Comparison of ENCODE assay signal across 8 cellular contexts in genomic region chr2:201118121-201118956, GRCh38. TPM values are rescaled to one million over a fixed set of nuclear protein-coding genes. Genes with fewer than 3 reads are reported as not detected.
DNase-seq lines count a peak whose midpoint lies in the region; ATAC-seq, FAIRE-seq and TF ChIP-seq lines count a peak whose summit lies in the region.

No MANE protein-coding gene starts in this region.

- H3K27me3 ChIP-seq in keratinocyte (ENCODE audit: control insufficient read depth, extremely low read depth, insufficient read depth, low read length) = no peaks in the 10 kb centered on the region

- no peaks in the 10 kb centered on the region for H3K36me3 Mint-ChIP-seq in WTC11

- H3K79me2 ChIP-seq in keratinocyte (ENCODE audit: control insufficient read depth, insufficient read depth, low read length) = peaks cover 44% of the 10 kb centered on the region

- peak overlapping the region; percentile 95 for H3K27ac Mint-ChIP-seq in WTC11

- peak overlapping the region; percentile 83 for H3K4me2 ChIP-seq in keratinocyte (ENCODE audit: control insufficient read depth, extremely low read depth, insufficient read depth, low read depth, low read length)

- DNase-seq in NCI-H187 (lab: John Stamatoyannopoulos, UW) (peak; percentile 26 to 32), NCI-H187 treated with DMSO at 0.1 percent for 48 hours (lab: John Stamatoyannopoulos, UW) (no peak), NCI-H1694 treated with DMSO at 0.1 percent for 48 hours (lab: John Stamatoyannopoulos, UW) (peak; percentile 82), WTC11 (ENCODE audit: low spot score) (peak; percentile 76), cardiac fibroblast (ENCODE audit: low read depth in 2 of 2) (peak; percentile 89 to 90), keratinocyte (ENCODE audit: low read depth, low spot score) (peak; percentile 90)
- DNase-seq in stimulated activated CD4-positive, alpha-beta T cell treated with anti-CD3 and anti-CD28 coated beads, Interleukin-15, amount 100 ng/mL, for 48 hours (ENCODE audit: low read depth in 2 of 2) = peak; percentile 72 to 82

- peak overlapping the region; percentile 93 for H3K27ac ChIP-seq in keratinocyte (ENCODE audit: control insufficient read depth, insufficient read depth, low read length)

- peak; percentile 53 for FAIRE-seq in keratinocyte (lab: Jason Lieb, UNC)

- POLR2A ChIA-PET in WTC11 (lab: Charles Lee) = interaction anchor here (0.7 to 1.5 kb wide), 3 partner anchors 8 to 229 kb away, joined by 3 to 5 read pairs (median 3); partner anchors contain the start of genes NIF3L1, ORC2 and PPIL3

- H3K36me3 ChIP-seq in keratinocyte (ENCODE audit: control insufficient read depth in 2 of 2, extremely low read depth in 1 of 2, insufficient read depth in 2 of 2, low read length in 2 of 2) = peaks cover 2 to 4% of the 10 kb centered on the region in 2 experiments

- no peak overlapping the region for H2AFZ ChIP-seq in keratinocyte (ENCODE audit: control insufficient read depth, low read length)

- CTCF ChIA-PET in WTC11 (lab: Charles Lee) = interaction anchor here (1.2 to 2.9 kb wide), 6 partner anchors 10 to 154 kb away, joined by 3 to 16 read pairs (median 8); partner anchors contain the start of genes CASP10 and ORC2

- H4K20me1 ChIP-seq in keratinocyte (ENCODE audit: control insufficient read depth, extremely low read depth, insufficient read depth, low read length) = no peaks in the 10 kb centered on the region

- dilution Hi-C loops in keratinocyte (cut with MboI; ENCODE audit: extremely low pct_ligation_motif_present, low sequenced_read_pairs) = no loop called here

- peak overlapping the region; percentile 90 for H3K9ac ChIP-seq in keratinocyte (ENCODE audit: control insufficient read depth, extremely low read depth, insufficient read depth, low read length)

- peak; percentile 43 for ATAC-seq in HG02763 (IDR thresholded peaks at IDR 0.05; ENCODE audit: unreplicated experiment)
- peak; percentile 49 for ATAC-seq in WTC11

- no peaks in the 10 kb centered on the region for H3K9me3 Mint-ChIP-seq in WTC11

- H3K27me3 Mint-ChIP-seq in WTC11 (ENCODE audit: low read depth) = peaks cover 4% of the 10 kb centered on the region; the same call in 1 of the 2 replicates

- H3K4me3 Mint-ChIP-seq in WTC11 = peak overlapping the region; percentile 88

- H3K9me1 ChIP-seq in keratinocyte (ENCODE audit: control insufficient read depth, extremely low read depth, insufficient read depth, low read length) = no peaks in the 10 kb centered on the region

- H3K4me3 ChIP-seq in cardiac fibroblast (replicated peaks in 1 of 2; ENCODE audit: low read depth in 2 of 2, low read length in 2 of 2) (peak overlapping the region; percentile 76 to 79), keratinocyte (ENCODE audit: control insufficient read depth in 2 of 3, extremely low read depth in 1 of 3, insufficient read depth in 2 of 3, low read depth in 1 of 3, low read length in 3 of 3) (peak overlapping the region; percentile 72 to 84 (median 74))

- TF ChIP-seq CTCF in WTC11 (IDR thresholded peaks at IDR 0.05) (no peak), cardiac fibroblast (IDR thresholded peaks at IDR 0.05; ENCODE audit: low read depth, low read length) (peak; percentile 48), keratinocyte (optimal IDR thresholded peaks at IDR 0.05 in 1 of 3, IDR thresholded peaks at IDR 0.05 in 1 of 3, conservative IDR thresholded peaks at IDR 0.05 in 1 of 3; ENCODE audit: extremely low read depth in 1 of 3, insufficient read depth in 2 of 3, low read length in 3 of 3) (peak; percentile 41 to 67 (median 45))

- peaks cover 22% of the 10 kb centered on the region for H3K4me1 ChIP-seq in keratinocyte (ENCODE audit: control insufficient read depth, extremely low read depth, insufficient read depth, low read length)

- peaks cover 43% of the 10 kb centered on the region for H3K4me1 Mint-ChIP-seq in WTC11

- no peaks in the 10 kb centered on the region for H3K9me3 ChIP-seq in keratinocyte (ENCODE audit: control insufficient read depth, low read depth, low read length)

TF ChIP-seq in WTC11, 78 proteins besides CTCF, POLR2A, EP300 and RAD21 (continues in another document):
- TF ChIP-seq GABPB1 (CRISPR knock-in tag; IDR thresholded peaks at IDR 0.05) = peak; percentile 38
- TF ChIP-seq ZNF232 (CRISPR knock-in tag; IDR thresholded peaks at IDR 0.05) = no peak
- TF ChIP-seq, protein P1, sequence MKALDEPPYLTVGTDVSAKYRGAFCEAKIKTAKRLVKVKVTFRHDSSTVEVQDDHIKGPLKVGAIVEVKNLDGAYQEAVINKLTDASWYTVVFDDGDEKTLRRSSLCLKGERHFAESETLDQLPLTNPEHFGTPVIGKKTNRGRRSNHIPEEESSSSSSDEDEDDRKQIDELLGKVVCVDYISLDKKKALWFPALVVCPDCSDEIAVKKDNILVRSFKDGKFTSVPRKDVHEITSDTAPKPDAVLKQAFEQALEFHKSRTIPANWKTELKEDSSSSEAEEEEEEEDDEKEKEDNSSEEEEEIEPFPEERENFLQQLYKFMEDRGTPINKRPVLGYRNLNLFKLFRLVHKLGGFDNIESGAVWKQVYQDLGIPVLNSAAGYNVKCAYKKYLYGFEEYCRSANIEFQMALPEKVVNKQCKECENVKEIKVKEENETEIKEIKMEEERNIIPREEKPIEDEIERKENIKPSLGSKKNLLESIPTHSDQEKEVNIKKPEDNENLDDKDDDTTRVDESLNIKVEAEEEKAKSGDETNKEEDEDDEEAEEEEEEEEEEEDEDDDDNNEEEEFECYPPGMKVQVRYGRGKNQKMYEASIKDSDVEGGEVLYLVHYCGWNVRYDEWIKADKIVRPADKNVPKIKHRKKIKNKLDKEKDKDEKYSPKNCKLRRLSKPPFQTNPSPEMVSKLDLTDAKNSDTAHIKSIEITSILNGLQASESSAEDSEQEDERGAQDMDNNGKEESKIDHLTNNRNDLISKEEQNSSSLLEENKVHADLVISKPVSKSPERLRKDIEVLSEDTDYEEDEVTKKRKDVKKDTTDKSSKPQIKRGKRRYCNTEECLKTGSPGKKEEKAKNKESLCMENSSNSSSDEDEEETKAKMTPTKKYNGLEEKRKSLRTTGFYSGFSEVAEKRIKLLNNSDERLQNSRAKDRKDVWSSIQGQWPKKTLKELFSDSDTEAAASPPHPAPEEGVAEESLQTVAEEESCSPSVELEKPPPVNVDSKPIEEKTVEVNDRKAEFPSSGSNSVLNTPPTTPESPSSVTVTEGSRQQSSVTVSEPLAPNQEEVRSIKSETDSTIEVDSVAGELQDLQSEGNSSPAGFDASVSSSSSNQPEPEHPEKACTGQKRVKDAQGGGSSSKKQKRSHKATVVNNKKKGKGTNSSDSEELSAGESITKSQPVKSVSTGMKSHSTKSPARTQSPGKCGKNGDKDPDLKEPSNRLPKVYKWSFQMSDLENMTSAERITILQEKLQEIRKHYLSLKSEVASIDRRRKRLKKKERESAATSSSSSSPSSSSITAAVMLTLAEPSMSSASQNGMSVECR (CRISPR knock-in tag; IDR thresholded peaks at IDR 0.05; ENCODE audit: borderline replicate concordance) = 0 out of 2 replicates have a peak, but pooled peaks have one; percentile 37
- TF ChIP-seq, protein P2, sequence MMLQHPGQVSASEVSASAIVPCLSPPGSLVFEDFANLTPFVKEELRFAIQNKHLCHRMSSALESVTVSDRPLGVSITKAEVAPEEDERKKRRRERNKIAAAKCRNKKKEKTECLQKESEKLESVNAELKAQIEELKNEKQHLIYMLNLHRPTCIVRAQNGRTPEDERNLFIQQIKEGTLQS (CRISPR knock-in tag; conservative IDR thresholded peaks at IDR 0.05) = no peak
- TF ChIP-seq ETV6 (CRISPR knock-in tag; IDR thresholded peaks at IDR 0.05) = peak; percentile 76

RNA-seq across cellular contexts. Expression of gene CFLAR, which starts 2.4 kb away (rescaled TPM):
- 18.2 to 21.5 TPM (median 19.9 TPM) in 3 replicates for total RNA-seq in WTC11 (2021)
- polyA plus RNA-seq in keratinocyte = 34.2 to 49.0 TPM (median 37.3 TPM) in 3 replicates
- 99.9 TPM for polyA plus RNA-seq in keratinocyte (2011; ENCODE audit: low read depth)
- 30.0 and 42.3 TPM in 2 replicates for polyA plus RNA-seq in keratinocyte (2011; cell fraction: cytosol; rRNA removed)
- 135 and 160 TPM in 2 replicates for polyA plus RNA-seq in keratinocyte (2011; cell fraction: nucleus; rRNA removed)
- 34.7 and 74.4 TPM in 2 replicates for polyA plus RNA-seq in keratinocyte (2012; ENCODE audit: low replicate concordance)
- 39.4 to 118 TPM (median 114 TPM) in 3 replicates for polyA minus RNA-seq in keratinocyte
- 22.4 TPM for polyA minus RNA-seq in keratinocyte (2011; cell fraction: cytosol; rRNA and poly(A)+ RNA removed)
- 95.2 and 170 TPM in 2 replicates for polyA minus RNA-seq in keratinocyte (2011; cell fraction: nucleus; rRNA and poly(A)+ RNA removed)

RNA-seq across cellular contexts. Expression of gene NDUFB3, which starts 46.5 kb away (rescaled TPM):
- total RNA-seq in WTC11 (2021) = 65.5 to 70.9 TPM (median 66.8 TPM) in 3 replicates
- polyA plus RNA-seq in keratinocyte = 108 to 220 TPM (median 122 TPM) in 3 replicates
- 56.5 TPM for polyA plus RNA-seq in keratinocyte (2011; ENCODE audit: low read depth)
- 141 and 198 TPM in 2 replicates for polyA plus RNA-seq in keratinocyte (2011; cell fraction: cytosol; rRNA removed)
- 43.2 and 70.8 TPM in 2 replicates for polyA plus RNA-seq in keratinocyte (2011; cell fraction: nucleus; rRNA removed)
- 101 and 162 TPM in 2 replicates for polyA plus RNA-seq in keratinocyte (2012; ENCODE audit: low replicate concordance)
- 4.4 to 29.2 TPM (median 8.2 TPM) in 3 replicates for polyA minus RNA-seq in keratinocyte
- polyA minus RNA-seq in keratinocyte (2011; cell fraction: cytosol; rRNA and poly(A)+ RNA removed) = 29.4 TPM
- polyA minus RNA-seq in keratinocyte (2011; cell fraction: nucleus; rRNA and poly(A)+ RNA removed) = 7.5 and 10.1 TPM in 2 replicates

RNA-seq across cellular contexts. Expression of gene HYCC2, which starts 46.9 kb away (rescaled TPM):
- 8.8 to 10.4 TPM (median 9.1 TPM) in 3 replicates for total RNA-seq in WTC11 (2021)
- polyA plus RNA-seq in keratinocyte = 4.0 to 8.0 TPM (median 7.4 TPM) in 3 replicates
- polyA plus RNA-seq in keratinocyte (2011; ENCODE audit: low read depth) = 7.1 TPM
- polyA plus RNA-seq in keratinocyte (2011; cell fraction: cytosol; rRNA removed) = 2.4 and 5.5 TPM in 2 replicates
- 7.0 and 8.9 TPM in 2 replicates for polyA plus RNA-seq in keratinocyte (2011; cell fraction: nucleus; rRNA removed)
- polyA plus RNA-seq in keratinocyte (2012; ENCODE audit: low replicate concordance) = 4.1 and 6.9 TPM in 2 replicates
- 3.3 to 20.7 TPM (median 16.0 TPM) in 3 replicates for polyA minus RNA-seq in keratinocyte
- 11.9 TPM for polyA minus RNA-seq in keratinocyte (2011; cell fraction: cytosol; rRNA and poly(A)+ RNA removed)
- polyA minus RNA-seq in keratinocyte (2011; cell fraction: nucleus; rRNA and poly(A)+ RNA removed) = 17.6 and 34.6 TPM in 2 replicates
